ENCODE assay signal across 10 cellular contexts in the genomic region with DNA sequence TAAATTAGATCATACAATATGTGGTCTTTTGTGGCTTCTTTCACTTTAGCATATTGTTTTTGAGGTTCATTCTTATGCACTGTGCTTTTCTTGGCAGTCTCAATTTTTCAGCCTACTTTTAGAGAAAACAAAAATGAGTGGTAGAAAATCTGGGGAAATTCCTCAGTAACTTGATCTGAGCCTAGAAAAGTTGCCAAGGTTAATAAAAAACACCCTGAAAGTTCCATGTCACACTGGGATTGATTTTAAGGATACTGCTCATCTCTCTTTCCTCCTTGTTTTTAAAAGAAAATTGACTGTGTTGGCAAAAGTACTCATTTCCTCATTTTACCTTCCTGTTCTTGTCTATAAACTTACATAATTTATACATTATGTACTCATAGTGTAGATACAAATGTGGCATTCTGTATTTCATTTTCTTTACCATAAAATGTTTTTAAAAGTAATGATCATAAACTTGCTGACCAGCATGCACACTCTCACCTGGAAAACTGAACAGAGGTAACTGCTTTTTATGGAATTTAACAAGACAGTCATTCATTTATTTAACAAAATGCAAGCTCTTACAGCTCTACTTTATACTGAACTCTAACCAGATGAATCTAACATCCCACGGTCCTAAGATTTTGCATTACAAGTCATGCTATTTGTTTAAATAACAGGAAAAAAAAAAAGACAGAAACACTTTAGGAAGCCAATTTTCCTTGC. TPM values are rescaled to one million over a fixed set of nuclear protein-coding genes. Genes with fewer than 3 reads are reported as not detected.
A peak's percentile ranks its signal among the peaks of the same experiment; 100 is the strongest.
DNase-seq lines count a peak whose midpoint lies in the region; ATAC-seq, FAIRE-seq and TF ChIP-seq lines count a peak whose summit lies in the region.
"Had no signal": no experiment of that assay in that cellular context is flagged by ENCODE, and none has a peak within 500 bp of the region (broad histone marks: within the 10 kb centered on the region; RNA-seq: fewer than 3 reads in every experiment).

No MANE protein-coding gene starts in this region.

- H3K9me2 ChIP-seq in Karpas-422 (replicated peaks; ENCODE audit: insufficient read depth, low read length), result no peaks in the 10 kb centered on the region

- H3K9me3 ChIP-seq in Karpas-422 (ENCODE audit: low read length) (no peaks in the 10 kb centered on the region), GM12878 (replicated peaks; ENCODE audit: control insufficient read depth, insufficient read depth, low read length) (no peaks in the 10 kb centered on the region)

- in situ Hi-C loops in GM12878 (cut with MboI), result loop anchor here (25.0 kb wide), 2 partner anchors 1151 to 1551 kb away; a partner anchor contains a TSS

- POLR2A ChIA-PET in GM12878 (lab: Charles Lee), result interaction anchor here (0.6 to 2.6 kb wide), 13 partner anchors 13 to 1435 kb away, joined by 3 to 13 read pairs (median 5); a partner anchor contains a TSS

- no peak overlapping the region for H3K4me3 Mint-ChIP-seq in glutamatergic neuron (ENCODE audit: unreplicated experiment)

- H3K79me2 ChIP-seq in Karpas-422 (ENCODE audit: low read length), result no peaks in the 10 kb centered on the region
- H3K79me2 ChIP-seq in GM12878 (ENCODE audit: control insufficient read depth, insufficient read depth, low read length), result no peaks in the 10 kb centered on the region

- CTCF ChIA-PET in GM12878 (lab: Yijun Ruan, JAX), result interaction anchor here (0.6 to 3.8 kb wide), 20 partner anchors 9 to 241 kb away, joined by 3 to 30 read pairs (median 4); a partner anchor contains a TSS

- peaks cover 17% of the 10 kb centered on the region for H3K4me1 ChIP-seq in Karpas-422 (ENCODE audit: low read length)
- H3K4me1 ChIP-seq in GM12878 (ENCODE audit: control insufficient read depth, insufficient read depth, low read length), result peaks cover 54% of the 10 kb centered on the region

- 0% methylated on average over 1 of the region's 1 CpG for WGBS in GM12878 (ENCODE audit: insufficient coverage, insufficient replicate concordance, low lambda C conversion rate, missing lambda C conversion rate)

- H3K4me1 Mint-ChIP-seq in glutamatergic neuron (ENCODE audit: low read depth, unreplicated experiment), result peaks cover 1% of the 10 kb centered on the region

- H3K27ac Mint-ChIP-seq in glutamatergic neuron (ENCODE audit: unreplicated experiment), result no peak overlapping the region

- H2AFZ ChIP-seq in Karpas-422 (ENCODE audit: low read length) (peak overlapping the region; percentile 30; the same call in 1 of the 2 replicates), GM12878 (ENCODE audit: control insufficient read depth, low read depth, low read length) (no peak overlapping the region)

- H3K4me3 ChIP-seq in Karpas-422 (ENCODE audit: low read length), result peak overlapping the region; percentile 19; the same call in 1 of the 2 replicates
- H3K4me3 ChIP-seq in GM12878, result peak overlapping the region; percentile 31; the same call in 1 of the 2 replicates

- RAD21 ChIA-PET in GM12878 (lab: Charles Lee; ENCODE audit: unreplicated experiment), result interaction anchor here (0.8 to 3.7 kb wide), 18 partner anchors 9 to 436 kb away, joined by 3 to 53 read pairs (median 7); a partner anchor contains a TSS

- H3K27ac ChIP-seq in Karpas-422 (ENCODE audit: low read length) (0 out of 2 replicates have a peak overlapping the region, but pooled peaks have one; percentile 8), GM12878 (ENCODE audit: control insufficient read depth, insufficient read depth) (peak overlapping the region; percentile 84)

- no peak for FAIRE-seq in GM12878 (lab: Jason Lieb, UNC)

- intact Hi-C loops in GM12878 (cut with micrococcal nuclease; ENCODE audit: unreplicated experiment), result loop anchor here (1.0 to 5.0 kb wide), 6 partner anchors 16 to 1151 kb away; a partner anchor contains a TSS
- intact Hi-C loops in sciatic nerve (cut with DNase I), result no loop called here

- H3K36me3 ChIP-seq in Karpas-422 (ENCODE audit: insufficient read depth, low read length), result no peaks in the 10 kb centered on the region
- H3K36me3 ChIP-seq in GM12878 (ENCODE audit: control insufficient read depth in 2 of 2, insufficient read depth in 2 of 2, low read length in 1 of 2), result no peaks in the 10 kb centered on the region

- H3K27me3 Mint-ChIP-seq in glutamatergic neuron (ENCODE audit: unreplicated experiment), result peaks cover 1% of the 10 kb centered on the region

- no peak for TF ChIP-seq RAD21 in GM12878 (IDR thresholded peaks at IDR 0.05; ENCODE audit: insufficient read depth, low read depth, low read length)

- H3K4me2 ChIP-seq in Karpas-422 (ENCODE audit: low read depth, low read length, poor library complexity, severe bottlenecking) (peak overlapping the region; percentile 53), GM12878 (ENCODE audit: control insufficient read depth, insufficient read depth) (peak overlapping the region; percentile 61)

- no peak for TF ChIP-seq CTCF in GM12878 (IDR thresholded peaks at IDR 0.05 in 2 of 3, conservative IDR thresholded peaks at IDR 0.05 in 1 of 3; ENCODE audit: control insufficient read depth in 2 of 3, extremely low read depth in 1 of 3, insufficient read depth in 1 of 3, low read depth in 3 of 3, low read length in 3 of 3)
- no peak for TF ChIP-seq CTCF in glutamatergic neuron (IDR thresholded peaks at IDR 0.05; ENCODE audit: partially characterized antibody, unreplicated experiment)

- H3K9ac ChIP-seq in Karpas-422 (ENCODE audit: low read length), result no peak overlapping the region; the same call in 1 of the 2 replicates
- 0 out of 2 replicates have a peak overlapping the region, but pooled peaks have one; percentile 5 for H3K9ac ChIP-seq in GM12878 (ENCODE audit: control insufficient read depth, insufficient read depth, low read length)

- no peaks in the 10 kb centered on the region for H3K36me3 Mint-ChIP-seq in glutamatergic neuron (ENCODE audit: unreplicated experiment)

- H3K27me3 ChIP-seq in Karpas-422 (ENCODE audit: low read length) (no peaks in the 10 kb centered on the region), GM12878 (replicated peaks in 1 of 2; ENCODE audit: control insufficient read depth in 2 of 2, insufficient read depth in 2 of 2, low read length in 1 of 2) (no peaks in the 10 kb centered on the region)

- no peaks in the 10 kb centered on the region for H4K20me1 ChIP-seq in Karpas-422 (ENCODE audit: insufficient read depth, low read depth, low read length)
- H4K20me1 ChIP-seq in GM12878 (ENCODE audit: control insufficient read depth, insufficient read depth), result no peaks in the 10 kb centered on the region

- SMC1A ChIA-PET in GM12878 (lab: Charles Lee; ENCODE audit: uncharacterized antibody, unreplicated experiment), result interaction anchor here (0.7 to 3.9 kb wide), 28 partner anchors 13 to 196 kb away, joined by 3 to 49 read pairs (median 6); a partner anchor contains a TSS

- H3K9me3 Mint-ChIP-seq in glutamatergic neuron (ENCODE audit: unreplicated experiment), result peaks cover 6% of the 10 kb centered on the region

- TF ChIP-seq EP300 in GM12878 (IDR thresholded peaks at IDR 0.05; ENCODE audit: borderline replicate concordance in 1 of 2, control insufficient read depth in 1 of 2, low read depth in 2 of 2, low read length in 2 of 2), result no peak

- TSS peak; percentile 89 for BruUV-seq in GM12878 (replicated peaks; lab: Mats Ljungman, UMichigan)

- ATAC-seq in GM12878, result peak; percentile 9
- ATAC-seq in sciatic nerve, result peak; percentile 65
- no peak for ATAC-seq in GM18907 (IDR thresholded peaks at IDR 0.05; ENCODE audit: unreplicated experiment)
- no peak for ATAC-seq in HG02763 (IDR thresholded peaks at IDR 0.05; ENCODE audit: unreplicated experiment)

- TF ChIP-seq POLR2A in GM12878 (IDR thresholded peaks at IDR 0.05; ENCODE audit: low read depth, low read length), result no peak

- peak; percentile 40 for DNase-seq in GM04503 (ENCODE audit: low read depth)
- DNase-seq in Karpas-422, result peak; percentile 46
- DNase-seq in GM12878 (ENCODE audit: low read depth, low spot score), result no peak
- DNase-seq in sciatic nerve (ENCODE audit: low spot score), result no peak
- no peak for DNase-seq in glutamatergic neuron
- no peak for DNase-seq in NCI-H146 (lab: John Stamatoyannopoulos, UW)
- DNase-seq: left ventricle myocardium superior, NCI-H1694 had no signal

TF ChIP-seq in GM12878, 131 proteins besides CTCF, POLR2A, EP300 and RAD21 (continues in another document):
- TF ChIP-seq CREB1 (IDR thresholded peaks at IDR 0.05; ENCODE audit: low read depth) (no peak), MXI1 (IDR thresholded peaks at IDR 0.05; ENCODE audit: low read depth, low read length) (0 out of 2 replicates have a peak, but pooled peaks have one; percentile 4), RUNX3 (IDR thresholded peaks at IDR 0.05; ENCODE audit: low read length) (peak; percentile 87), SPI1 (IDR thresholded peaks at IDR 0.05; ENCODE audit: borderline replicate concordance, insufficient read depth, low read depth, low read length) (peak; percentile 93), SMARCA5 (IDR thresholded peaks at IDR 0.05) (0 out of 2 replicates have a peak, but pooled peaks have one; percentile 83), ZNF217 (IDR thresholded peaks at IDR 0.05) (no peak)

RNA-seq across cellular contexts. Expression of a gene that starts 28.6 kb away (rescaled TPM):
- 0.51 and 0.82 TPM in 2 replicates for total RNA-seq in Karpas-422 (2014; rRNA removed; shearing (Covaris generic); ENCODE audit: low replicate concordance)
- 20.0 and 21.6 TPM in 2 replicates for total RNA-seq in GM12878 (2013; cell fraction: nucleolus; rRNA removed)
- total RNA-seq in GM12878 (2014; rRNA removed) (37.9 and 41.0 TPM in 2 replicates), GM12878 (2014; rRNA removed; fragmentation: Illumina TruSeq; extraction: Trizol) (45.6 and 46.5 TPM in 2 replicates), GM12878 (2021) (60.5 and 64.6 TPM in 2 replicates), sciatic nerve (143 TPM), glutamatergic neuron (ENCODE audit: unreplicated experiment) (25.3 TPM)
- polyA plus RNA-seq in GM12878 (2011; ENCODE audit: low read depth), result 11.6 TPM
- polyA plus RNA-seq in GM12878 (2011; rRNA removed) (82.9 and 94.0 TPM in 2 replicates), GM12878 (2014; fragmentation: Illumina TruSeq; extraction: Trizol) (87.5 and 94.9 TPM in 2 replicates), GM12878 (2014; fragmentation: Nextera tagmentation; extraction: Ambion mirVana) (10 to 100 TPM; 14.9 to 33.8 TPM), GM12878 (2014; rRNA removed) (71.1 and 74.0 TPM in 2 replicates), GM12878 (2016; fragmentation: Nextera tagmentation; extraction: Ambion mirVana) (10 to 100 TPM; 29.9 to 35.4 TPM)
- polyA plus RNA-seq in GM12878 (2011; cell fraction: cytosol; rRNA removed), result 64.1 and 87.7 TPM in 2 replicates
- polyA plus RNA-seq in GM12878 (2011; cell fraction: nucleus; rRNA removed), result 66.7 and 81.4 TPM in 2 replicates
- polyA plus RNA-seq in GM12878 (2012), result 17.8 and 20.3 TPM in 2 replicates
- polyA minus RNA-seq in GM12878 (2011; rRNA and poly(A)+ RNA removed), result 36.2 and 55.3 TPM in 2 replicates
- 16.4 and 25.8 TPM in 2 replicates for polyA minus RNA-seq in GM12878 (2011; cell fraction: cytosol; rRNA and poly(A)+ RNA removed)
- 16.0 and 31.0 TPM in 2 replicates for polyA minus RNA-seq in GM12878 (2011; cell fraction: nucleus; rRNA and poly(A)+ RNA removed)

Comparison
In these comparisons a context has a peak if more than half of its experiments do, and no peak if none do; other contexts are left out.
1. DNase-seq: peak in GM04503 (single experiment) and Karpas-422 (single experiment); none in GM12878 (single experiment), sciatic nerve (single experiment), glutamatergic neuron (single experiment) and NCI-H146 (single experiment).
2. ATAC-seq: peak in GM12878 (single experiment) and sciatic nerve (single experiment); none in GM18907 (single experiment) and HG02763 (single experiment).
3. RNA of a gene that starts 28.6 kb away (total RNA-seq): 143 TPM in sciatic nerve (single experiment), 20.0 to 64.6 TPM in GM12878 and 25.3 TPM in glutamatergic neuron (single experiment); 0.51 to 0.82 TPM in Karpas-422; every median in the first group is over 10 times any median in the second.